In the genomic region with DNA sequence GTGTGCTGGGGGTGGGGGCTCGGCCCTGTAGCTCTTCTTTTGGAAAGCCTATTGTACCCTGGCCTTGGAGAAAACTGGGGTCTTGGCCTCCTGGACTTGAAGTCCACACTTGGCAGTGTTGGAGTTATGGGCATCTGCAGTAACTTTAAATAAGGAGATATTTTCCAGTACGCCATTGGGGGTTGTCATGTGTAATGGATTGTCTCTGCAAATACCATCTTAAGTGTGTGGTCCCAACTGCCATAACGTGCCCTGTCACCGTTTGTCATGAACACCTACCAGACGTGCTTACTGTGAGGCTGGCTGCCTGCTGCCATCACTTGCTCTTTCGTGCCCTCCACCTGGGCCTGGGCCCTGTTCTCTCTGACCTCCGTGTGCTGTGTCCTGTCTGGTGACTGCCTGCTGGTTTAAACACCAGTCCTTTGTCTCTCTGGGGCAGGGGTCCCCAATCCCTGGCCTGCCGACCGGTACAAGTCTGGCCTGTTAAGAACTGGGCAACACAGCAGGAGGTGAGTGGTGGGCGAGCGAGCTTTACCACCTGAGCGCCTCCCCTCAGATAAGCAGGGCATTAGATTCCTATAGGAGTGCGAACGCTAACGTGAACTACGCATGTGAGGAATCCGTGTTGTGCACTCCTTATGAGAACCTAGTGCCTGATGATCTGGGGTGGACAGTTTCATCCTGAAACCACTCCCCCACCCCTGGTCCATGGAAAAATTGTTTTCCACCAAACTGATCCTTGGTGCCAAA, we compare ENCODE assay signal across 20 cellular contexts. TPM values are rescaled to one million over a fixed set of nuclear protein-coding genes. Genes with fewer than 3 reads are reported as not detected.
DNase-seq lines count a peak whose midpoint lies in the region; ATAC-seq, FAIRE-seq and TF ChIP-seq lines count a peak whose summit lies in the region.
"Had no signal": no experiment of that assay in that cellular context is flagged by ENCODE, and none has a peak within 500 bp of the region (broad histone marks: within the 10 kb centered on the region; RNA-seq: fewer than 3 reads in every experiment).

No MANE protein-coding gene starts in this region.

- WGBS in GM12878 (ENCODE audit: insufficient coverage, insufficient replicate concordance, low lambda C conversion rate, missing lambda C conversion rate), result 90% methylated on average over 17 of the region's 17 CpGs

- no peaks in the 10 kb centered on the region for H3K27me3 Mint-ChIP-seq in stimulated activated naive B cell treated with anti-CD40 and anti-IgM and Interleukin-4, amounts not matched to agents 10 μg/mL and 1 μg/mL and 100 μg/mL, for 72 hours
- no peaks in the 10 kb centered on the region for H3K27me3 Mint-ChIP-seq in MCF 10A (ENCODE audit: insufficient read depth, unreplicated experiment)

- no peak for FAIRE-seq in GM12878 (lab: Jason Lieb, UNC)
- FAIRE-seq: GM19239, kidney, TTC549 had no signal

- no peaks in the 10 kb centered on the region for H3K9me3 Mint-ChIP-seq in stimulated activated naive B cell treated with anti-CD40 and anti-IgM and Interleukin-4, amounts not matched to agents 10 μg/mL and 1 μg/mL and 100 μg/mL, for 72 hours
- H3K9me3 Mint-ChIP-seq in MCF 10A (ENCODE audit: unreplicated experiment), result no peaks in the 10 kb centered on the region

- in situ Hi-C loops in GM12878 (cut with MboI), result no loop called here

- CTCF ChIA-PET in GM12878 (lab: Yijun Ruan, JAX) (no interaction called here), MCF 10A (lab: Yijun Ruan, JAX) (interaction anchor here (1.0 kb wide), 1 partner anchor 155 kb away, joined by 3 read pairs; no protein-coding TSS in a partner anchor)

- no peak overlapping the region for H3K9ac ChIP-seq in GM12878 (ENCODE audit: control insufficient read depth, insufficient read depth, low read length)

- peak; percentile 64 for TF ChIP-seq POLR2A in GM12878 (IDR thresholded peaks at IDR 0.05; ENCODE audit: low read depth, low read length)

- SMC1A ChIA-PET in GM12878 (lab: Charles Lee; ENCODE audit: uncharacterized antibody, unreplicated experiment), result no interaction called here

- peak overlapping the region; percentile 76 for H3K27ac Mint-ChIP-seq in stimulated activated naive B cell treated with anti-CD40 and anti-IgM and Interleukin-4, amounts not matched to agents 10 μg/mL and 1 μg/mL and 100 μg/mL, for 72 hours
- no peak overlapping the region for H3K27ac Mint-ChIP-seq in MCF 10A (ENCODE audit: low read depth, unreplicated experiment)

- intact Hi-C loops in left ventricle myocardium superior (cut with micrococcal nuclease), result no loop called here
- intact Hi-C loops in GM12878 (cut with micrococcal nuclease; ENCODE audit: unreplicated experiment), result no loop called here
- intact Hi-C loops in MCF 10A (cut with micrococcal nuclease), result no loop called here

- no peak for DNase-seq in cardiac muscle cell (ENCODE audit: low read depth in 1 of 2, low spot score in 1 of 2)
- DNase-seq in left ventricle myocardium superior, result no peak
- DNase-seq in GM12878 (ENCODE audit: low read depth, low spot score), result no peak
- DNase-seq in stimulated activated naive B cell treated with anti-CD40 and anti-IgM and Interleukin-4, amounts not matched to agents 10 μg/mL and 1 μg/mL and 100 μg/mL, for 72 hours, result no peak
- DNase-seq in NCI-H1694 (lab: John Stamatoyannopoulos, UW), result no peak
- DNase-seq in MCF 10A (ENCODE audit: unreplicated experiment), result no peak
- DNase-seq: activated effector memory CD4-positive, alpha-beta T cell treated with anti-CD3 and anti-CD28 coated beads, Interleukin-2, amount 50 U/mL, for 16 hours; Calu3; GDM1; heart left ventricle; kidney; NCI-H187; OCI-M1; ovary; stimulated activated naive CD4-positive, alpha-beta T cell had no signal

- H3K36me3 ChIP-seq in cardiac muscle cell, result peaks cover 28% of the 10 kb centered on the region
- H3K36me3 ChIP-seq in GM12878 (ENCODE audit: control insufficient read depth in 2 of 2, insufficient read depth in 2 of 2, low read length in 1 of 2), result peaks cover 20 to 31% of the 10 kb centered on the region in 2 experiments; a peak in 3 of 4 replicates
- H3K36me3 ChIP-seq: ovary had no signal

- no peak for TF ChIP-seq EP300 in GM12878 (IDR thresholded peaks at IDR 0.05; ENCODE audit: borderline replicate concordance in 1 of 2, control insufficient read depth in 1 of 2, low read depth in 2 of 2, low read length in 2 of 2)

- BruUV-seq in GM12878 (replicated peaks; lab: Mats Ljungman, UMichigan) (no TSS peak), MCF 10A (replicated peaks; lab: Mats Ljungman, UMichigan) (no TSS peak)

- no peak overlapping the region for H3K4me3 Mint-ChIP-seq in stimulated activated naive B cell treated with anti-CD40 and anti-IgM and Interleukin-4, amounts not matched to agents 10 μg/mL and 1 μg/mL and 100 μg/mL, for 72 hours
- H3K4me3 Mint-ChIP-seq in MCF 10A (ENCODE audit: unreplicated experiment), result no peak overlapping the region

- no peaks in the 10 kb centered on the region for H3K27me3 ChIP-seq in cardiac muscle cell
- no peaks in the 10 kb centered on the region for H3K27me3 ChIP-seq in GM12878 (replicated peaks in 1 of 2; ENCODE audit: control insufficient read depth in 2 of 2, insufficient read depth in 2 of 2, low read length in 1 of 2)
- H3K27me3 ChIP-seq: heart left ventricle, ovary had no signal

- TF ChIP-seq RAD21 in GM12878 (IDR thresholded peaks at IDR 0.05; ENCODE audit: insufficient read depth, low read depth, low read length), result no peak

- ATAC-seq in left ventricle myocardium superior (no peak), GM12878 (no peak)
- no peak for ATAC-seq in stimulated activated naive B cell treated with anti-CD40 and anti-IgM and Interleukin-4, amounts not matched to agents 10 μg/mL and 1 μg/mL and 100 μg/mL, for 72 hours (replicated peaks)
- ATAC-seq: heart left ventricle had no signal

- POLR2A ChIA-PET in GM12878 (lab: Charles Lee) (interaction anchor here (0.5 to 1.8 kb wide), 2 partner anchors 8 to 49 kb away, joined by 4 read pairs; no protein-coding TSS in a partner anchor), MCF 10A (lab: Yijun Ruan, JAX) (interaction anchor here (1.0 to 3.0 kb wide), 2 partner anchors 9 to 11 kb away, joined by 3 to 17 read pairs; a partner anchor contains a TSS)

- TF ChIP-seq CTCF in cardiac muscle cell (IDR thresholded peaks at IDR 0.05; ENCODE audit: low read depth, low read length) (no peak), GM12878 (IDR thresholded peaks at IDR 0.05 in 2 of 3, conservative IDR thresholded peaks at IDR 0.05 in 1 of 3; ENCODE audit: control insufficient read depth in 2 of 3, extremely low read depth in 1 of 3, insufficient read depth in 1 of 3, low read depth in 3 of 3, low read length in 3 of 3) (no peak), MCF 10A (IDR thresholded peaks at IDR 0.05; ENCODE audit: unreplicated experiment) (no peak)

- H3K4me1 ChIP-seq in cardiac muscle cell (ENCODE audit: low read depth), result peaks cover 9% of the 10 kb centered on the region
- peaks cover 11% of the 10 kb centered on the region for H3K4me1 ChIP-seq in GM12878 (ENCODE audit: control insufficient read depth, insufficient read depth, low read length)

- no peak overlapping the region for H2AFZ ChIP-seq in GM12878 (ENCODE audit: control insufficient read depth, low read depth, low read length)

- peaks cover 11% of the 10 kb centered on the region for H3K79me2 ChIP-seq in GM12878 (ENCODE audit: control insufficient read depth, insufficient read depth, low read length)

- H3K4me3 ChIP-seq in cardiac muscle cell (no peak overlapping the region), GM12878 (no peak overlapping the region)
- H3K4me3 ChIP-seq: heart left ventricle, ovary, skin epidermis had no signal

- RAD21 ChIA-PET in GM12878 (lab: Charles Lee; ENCODE audit: unreplicated experiment), result no interaction called here

- peaks cover 10 to 20% of the 10 kb centered on the region in 2 donors for H3K4me1 Mint-ChIP-seq in stimulated activated naive B cell treated with anti-CD40 and anti-IgM and Interleukin-4, amounts not matched to agents 10 μg/mL and 1 μg/mL and 100 μg/mL, for 72 hours
- no peaks in the 10 kb centered on the region for H3K4me1 Mint-ChIP-seq in MCF 10A (ENCODE audit: insufficient read depth, unreplicated experiment)

- H3K27ac ChIP-seq in cardiac muscle cell (peak overlapping the region; percentile 77), GM12878 (ENCODE audit: control insufficient read depth, insufficient read depth) (no peak overlapping the region)
- H3K27ac ChIP-seq: heart left ventricle, ovary, skin epidermis had no signal

- no peaks in the 10 kb centered on the region for H4K20me1 ChIP-seq in GM12878 (ENCODE audit: control insufficient read depth, insufficient read depth)

- peaks cover 24% of the 10 kb centered on the region in 2 donors for H3K36me3 Mint-ChIP-seq in stimulated activated naive B cell treated with anti-CD40 and anti-IgM and Interleukin-4, amounts not matched to agents 10 μg/mL and 1 μg/mL and 100 μg/mL, for 72 hours
- peaks cover 33% of the 10 kb centered on the region for H3K36me3 Mint-ChIP-seq in MCF 10A (ENCODE audit: insufficient read depth, unreplicated experiment)

- H3K9me3 ChIP-seq in cardiac muscle cell (ENCODE audit: low read depth), result no peaks in the 10 kb centered on the region
- H3K9me3 ChIP-seq in GM12878 (replicated peaks; ENCODE audit: control insufficient read depth, insufficient read depth, low read length), result no peaks in the 10 kb centered on the region
- H3K9me3 ChIP-seq: heart left ventricle, ovary had no signal

- H3K4me2 ChIP-seq in GM12878 (ENCODE audit: control insufficient read depth, insufficient read depth), result no peak overlapping the region

RNA-seq across cellular contexts. Expression of a gene that starts 3.6 kb away (rescaled TPM):
- total RNA-seq in cardiac muscle cell (30.3 and 35.8 TPM in 2 replicates), left ventricle myocardium superior (51.6 TPM), GM12878 (2014; rRNA removed) (8.8 and 11.7 TPM in 2 replicates), GM12878 (2014; rRNA removed; fragmentation: Illumina TruSeq; extraction: Trizol) (3.9 and 4.7 TPM in 2 replicates), GM12878 (2021) (42.1 and 46.3 TPM in 2 replicates), MCF 10A (2022) (43.6 and 44.8 TPM in 2 replicates)
- polyA plus RNA-seq in cardiac muscle cell (43.8 and 53.4 TPM in 2 replicates), GM12878 (2011; rRNA removed) (4.2 and 6.7 TPM in 2 replicates), GM12878 (2014; fragmentation: Illumina TruSeq; extraction: Trizol) (4.5 and 9.4 TPM in 2 replicates), GM12878 (2014; fragmentation: Nextera tagmentation; extraction: Ambion mirVana) (under 1 TPM; 0.03 to 0.13 TPM), GM12878 (2014; rRNA removed) (42.4 and 48.7 TPM in 2 replicates), GM12878 (2016; fragmentation: Nextera tagmentation; extraction: Ambion mirVana) (1 to 10 TPM; 2.2 to 2.6 TPM)
- 17.6 and 19.0 TPM in 2 replicates for total RNA-seq in GM12878 (2013; cell fraction: nucleolus; rRNA removed)
- polyA plus RNA-seq in GM12878 (2011; ENCODE audit: low read depth), result 4.9 TPM
- 10.4 and 14.3 TPM in 2 replicates for polyA plus RNA-seq in GM12878 (2011; cell fraction: cytosol; rRNA removed)
- polyA plus RNA-seq in GM12878 (2011; cell fraction: nucleus; rRNA removed), result 150 and 193 TPM in 2 replicates
- polyA plus RNA-seq in GM12878 (2012), result 18.1 and 18.5 TPM in 2 replicates
- 3.5 and 8.1 TPM in 2 replicates for polyA minus RNA-seq in GM12878 (2011; rRNA and poly(A)+ RNA removed)
- 4.3 and 6.0 TPM in 2 replicates for polyA minus RNA-seq in GM12878 (2011; cell fraction: cytosol; rRNA and poly(A)+ RNA removed)
- polyA minus RNA-seq in GM12878 (2011; cell fraction: nucleus; rRNA and poly(A)+ RNA removed), result 8.5 and 10.9 TPM in 2 replicates

RNA-seq across cellular contexts. Expression of a gene that starts 11.0 kb away (rescaled TPM):
- 55.7 and 71.9 TPM in 2 replicates for total RNA-seq in cardiac muscle cell
- polyA plus RNA-seq in cardiac muscle cell, result 76.5 and 77.7 TPM in 2 replicates
- 28.5 TPM for total RNA-seq in left ventricle myocardium superior
- total RNA-seq in GM12878 (2013; cell fraction: nucleolus; rRNA removed), result 84.7 and 99.7 TPM in 2 replicates
- total RNA-seq in GM12878 (2014; rRNA removed), result 81.0 and 88.7 TPM in 2 replicates
- total RNA-seq in GM12878 (2014; rRNA removed; fragmentation: Illumina TruSeq; extraction: Trizol), result 38.3 and 44.1 TPM in 2 replicates
- total RNA-seq in GM12878 (2021), result 81.2 and 94.6 TPM in 2 replicates
- 49.3 TPM for polyA plus RNA-seq in GM12878 (2011; ENCODE audit: low read depth)
- polyA plus RNA-seq in GM12878 (2011; rRNA removed), result 12.5 and 22.9 TPM in 2 replicates
- 36.7 and 60.9 TPM in 2 replicates for polyA plus RNA-seq in GM12878 (2011; cell fraction: cytosol; rRNA removed)
- polyA plus RNA-seq in GM12878 (2011; cell fraction: nucleus; rRNA removed), result 293 and 316 TPM in 2 replicates
- 56.3 and 73.5 TPM in 2 replicates for polyA plus RNA-seq in GM12878 (2012)
- 10.6 and 30.7 TPM in 2 replicates for polyA plus RNA-seq in GM12878 (2014; fragmentation: Illumina TruSeq; extraction: Trizol)
- polyA plus RNA-seq in GM12878 (2014; fragmentation: Nextera tagmentation; extraction: Ambion mirVana), result 1 to 10 TPM in 1 of 2 experiments, under 1 TPM in 1; 0.29 to 4.8 TPM
- polyA plus RNA-seq in GM12878 (2014; rRNA removed), result 97.0 and 114 TPM in 2 replicates
- polyA plus RNA-seq in GM12878 (2016; fragmentation: Nextera tagmentation; extraction: Ambion mirVana), result 10 to 100 TPM; 71.7 to 87.3 TPM
- polyA minus RNA-seq in GM12878 (2011; rRNA and poly(A)+ RNA removed), result 28.7 and 53.2 TPM in 2 replicates
- 24.7 and 24.9 TPM in 2 replicates for polyA minus RNA-seq in GM12878 (2011; cell fraction: cytosol; rRNA and poly(A)+ RNA removed)
- 62.1 and 105 TPM in 2 replicates for polyA minus RNA-seq in GM12878 (2011; cell fraction: nucleus; rRNA and poly(A)+ RNA removed)
- 39.0 and 47.1 TPM in 2 replicates for total RNA-seq in MCF 10A (2022)

RNA-seq across cellular contexts. Expression of a gene that starts 12.1 kb away (rescaled TPM):
- total RNA-seq in cardiac muscle cell, result 252 and 373 TPM in 2 replicates
- 222 and 271 TPM in 2 replicates for polyA plus RNA-seq in cardiac muscle cell
- total RNA-seq in left ventricle myocardium superior, result 36.6 TPM
- total RNA-seq in GM12878 (2013; cell fraction: nucleolus; rRNA removed), result 74.7 and 76.8 TPM in 2 replicates
- 415 and 441 TPM in 2 replicates for total RNA-seq in GM12878 (2014; rRNA removed)
- 365 and 396 TPM in 2 replicates for total RNA-seq in GM12878 (2014; rRNA removed; fragmentation: Illumina TruSeq; extraction: Trizol)
- total RNA-seq in GM12878 (2021), result 378 and 379 TPM in 2 replicates
- polyA plus RNA-seq in GM12878 (2011; ENCODE audit: low read depth), result 113 TPM
- 207 and 270 TPM in 2 replicates for polyA plus RNA-seq in GM12878 (2011; rRNA removed)
- 417 and 421 TPM in 2 replicates for polyA plus RNA-seq in GM12878 (2011; cell fraction: cytosol; rRNA removed)
- polyA plus RNA-seq in GM12878 (2011; cell fraction: nucleus; rRNA removed), result 245 and 344 TPM in 2 replicates
- 160 and 180 TPM in 2 replicates for polyA plus RNA-seq in GM12878 (2012)
- 301 and 393 TPM in 2 replicates for polyA plus RNA-seq in GM12878 (2014; fragmentation: Illumina TruSeq; extraction: Trizol)
- polyA plus RNA-seq in GM12878 (2014; fragmentation: Nextera tagmentation; extraction: Ambion mirVana), result 100 to 1,000 TPM in 1 of 2 experiments, 10 to 100 TPM in 1; 55.3 to 137 TPM
- 512 and 514 TPM in 2 replicates for polyA plus RNA-seq in GM12878 (2014; rRNA removed)
- polyA plus RNA-seq in GM12878 (2016; fragmentation: Nextera tagmentation; extraction: Ambion mirVana), result 100 to 1,000 TPM; 800 to 808 TPM
- 168 and 187 TPM in 2 replicates for polyA minus RNA-seq in GM12878 (2011; rRNA and poly(A)+ RNA removed)
- 103 and 116 TPM in 2 replicates for polyA minus RNA-seq in GM12878 (2011; cell fraction: cytosol; rRNA and poly(A)+ RNA removed)
- 36.8 and 71.0 TPM in 2 replicates for polyA minus RNA-seq in GM12878 (2011; cell fraction: nucleus; rRNA and poly(A)+ RNA removed)
- 126 and 195 TPM in 2 replicates for total RNA-seq in MCF 10A (2022)

RNA-seq across cellular contexts. Expression of a gene that starts 22.8 kb away (rescaled TPM):
- total RNA-seq in cardiac muscle cell (not detected in 2 replicates), left ventricle myocardium superior (0.27 TPM), GM12878 (2014; rRNA removed) (not detected in 2 replicates), GM12878 (2014; rRNA removed; fragmentation: Illumina TruSeq; extraction: Trizol) (not detected in 2 replicates), GM12878 (2021) (not detected in 2 replicates), MCF 10A (2022) (0.70 and 0.93 TPM in 2 replicates)
- polyA plus RNA-seq in cardiac muscle cell (not detected in 2 replicates), GM12878 (2011; rRNA removed) (not detected in 2 replicates), GM12878 (2014; fragmentation: Illumina TruSeq; extraction: Trizol) (not detected in 2 replicates), GM12878 (2014; fragmentation: Nextera tagmentation; extraction: Ambion mirVana) (not detected), GM12878 (2014; rRNA removed) (not detected in 2 replicates), GM12878 (2016; fragmentation: Nextera tagmentation; extraction: Ambion mirVana) (not detected)
- total RNA-seq in GM12878 (2013; cell fraction: nucleolus; rRNA removed), result not detected in 2 replicates
- polyA plus RNA-seq in GM12878 (2011; ENCODE audit: low read depth), result 0.18 TPM
- polyA plus RNA-seq in GM12878 (2011; cell fraction: cytosol; rRNA removed), result not detected in 2 replicates
- not detected in 2 replicates for polyA plus RNA-seq in GM12878 (2011; cell fraction: nucleus; rRNA removed)
- polyA plus RNA-seq in GM12878 (2012), result 0.10 TPM in 1 of 2 replicates, not detected in the other
- polyA minus RNA-seq in GM12878 (2011; rRNA and poly(A)+ RNA removed), result not detected in 2 replicates
- polyA minus RNA-seq in GM12878 (2011; cell fraction: cytosol; rRNA and poly(A)+ RNA removed), result not detected in 2 replicates
- not detected in 2 replicates for polyA minus RNA-seq in GM12878 (2011; cell fraction: nucleus; rRNA and poly(A)+ RNA removed)
- total RNA-seq: activated CD8-positive, alpha-beta memory T cell treated with anti-CD3 and anti-CD28 coated beads for 36 hours; Calu3; SK-MEL-5 had no signal

RNA-seq across cellular contexts. Expression of a gene that starts 48.0 kb away (rescaled TPM):
- total RNA-seq in cardiac muscle cell, result 23.8 and 34.2 TPM in 2 replicates
- polyA plus RNA-seq in cardiac muscle cell, result 8.1 and 15.1 TPM in 2 replicates
- 17.7 TPM for total RNA-seq in left ventricle myocardium superior
- total RNA-seq in GM12878 (2013; cell fraction: nucleolus; rRNA removed), result 62.1 and 88.0 TPM in 2 replicates
- total RNA-seq in GM12878 (2014; rRNA removed), result 24.1 and 28.5 TPM in 2 replicates
- total RNA-seq in GM12878 (2014; rRNA removed; fragmentation: Illumina TruSeq; extraction: Trizol), result 15.4 and 17.3 TPM in 2 replicates
- 33.0 and 35.1 TPM in 2 replicates for total RNA-seq in GM12878 (2021)
- 10.6 TPM for polyA plus RNA-seq in GM12878 (2011; ENCODE audit: low read depth)
- polyA plus RNA-seq in GM12878 (2011; rRNA removed), result 15.0 and 17.1 TPM in 2 replicates
- polyA plus RNA-seq in GM12878 (2011; cell fraction: cytosol; rRNA removed), result 18.7 and 20.5 TPM in 2 replicates
- polyA plus RNA-seq in GM12878 (2011; cell fraction: nucleus; rRNA removed), result 96.6 and 126 TPM in 2 replicates
- polyA plus RNA-seq in GM12878 (2012), result 13.6 and 18.8 TPM in 2 replicates
- 14.1 and 17.9 TPM in 2 replicates for polyA plus RNA-seq in GM12878 (2014; fragmentation: Illumina TruSeq; extraction: Trizol)
- polyA plus RNA-seq in GM12878 (2014; fragmentation: Nextera tagmentation; extraction: Ambion mirVana), result 1 to 10 TPM; 1.2 to 2.5 TPM
- polyA plus RNA-seq in GM12878 (2014; rRNA removed), result 27.8 and 29.7 TPM in 2 replicates
- polyA plus RNA-seq in GM12878 (2016; fragmentation: Nextera tagmentation; extraction: Ambion mirVana), result 10 to 100 TPM; 12.9 to 16.9 TPM
- 18.9 and 21.9 TPM in 2 replicates for polyA minus RNA-seq in GM12878 (2011; rRNA and poly(A)+ RNA removed)
- 7.9 and 8.5 TPM in 2 replicates for polyA minus RNA-seq in GM12878 (2011; cell fraction: cytosol; rRNA and poly(A)+ RNA removed)
- 18.7 and 34.8 TPM in 2 replicates for polyA minus RNA-seq in GM12878 (2011; cell fraction: nucleus; rRNA and poly(A)+ RNA removed)
- total RNA-seq in MCF 10A (2022), result 40.8 and 49.1 TPM in 2 replicates
